8 cellular contexts compared by ENCODE assay signal in genomic region chr1:59926381-59927243, GRCh38. TPM values are rescaled to one million over a fixed set of nuclear protein-coding genes. Genes with fewer than 3 reads are reported as not detected.
DNase-seq lines count a peak whose midpoint lies in the region; ATAC-seq and TF ChIP-seq lines count a peak whose summit lies in the region.

TSS of gene CYP2J2 (minus strand) at chr1:59926773. CDS start at chr1:59926746, 27 bp downstream.

- peaks cover 53% of the 10 kb centered on the region for H3K27me3 ChIP-seq in neutrophil
- H3K27me3 ChIP-seq in tibial nerve: peaks cover 0 to 9% of the 10 kb centered on the region in 2 donors
- H3K27me3 ChIP-seq in Karpas-422 (ENCODE audit: low read length): no peaks in the 10 kb centered on the region

- TF ChIP-seq POLR2A in GM18505 (IDR thresholded peaks at IDR 0.05; ENCODE audit: borderline replicate concordance, extremely low read depth, insufficient read depth, insufficient read length) (no peak), tibial nerve (IDR thresholded peaks at IDR 0.05) (peak in 1 of 2 donors; percentile 71)

- H3K4me3 ChIP-seq in neutrophil (ENCODE audit: low read depth in 1 of 2, low read length in 1 of 2) (peak within 1 kb of the TSS; percentile 8 to 47), tibial nerve (peak within 1 kb of the TSS; percentile 33 to 58 (median 46)), Karpas-422 (ENCODE audit: low read length) (no peak within 1 kb of the TSS)

- DNase-seq in NCI-H748 treated with DMSO at 0.1 percent for 48 hours (lab: John Stamatoyannopoulos, UW) (peak; percentile 64), globus pallidus (ENCODE audit: low spot score) (peak; percentile 87), tibial nerve (ENCODE audit: low spot score in 2 of 2) (peak in 1 of 2 donors; percentile 25), Karpas-422 (no peak)

- H3K36me3 Mint-ChIP-seq in activated T-helper 17 cell treated with anti-CD3 and anti-CD28 coated beads, Interleukin-2, amount 50 U/mL, for 72 hours (ENCODE audit: low read depth): no peaks in the 10 kb centered on the region

- peaks cover 5% of the 10 kb centered on the region for H3K4me1 Mint-ChIP-seq in activated T-helper 17 cell treated with anti-CD3 and anti-CD28 coated beads, Interleukin-2, amount 50 U/mL, for 72 hours

- H3K27ac ChIP-seq in neutrophil (no peak within 1 kb of the TSS), tibial nerve (peak within 1 kb of the TSS; percentile 48 to 82 (median 61)), Karpas-422 (ENCODE audit: low read length) (no peak within 1 kb of the TSS)

- TF ChIP-seq CTCF in neutrophil (IDR thresholded peaks at IDR 0.05): no peak
- no peak for TF ChIP-seq CTCF in tibial nerve (IDR thresholded peaks at IDR 0.05)

- peaks cover 27% of the 10 kb centered on the region for H3K27me3 Mint-ChIP-seq in activated T-helper 17 cell treated with anti-CD3 and anti-CD28 coated beads, Interleukin-2, amount 50 U/mL, for 72 hours

- H3K9me3 ChIP-seq in neutrophil: no peaks in the 10 kb centered on the region
- H3K9me3 ChIP-seq in tibial nerve: peaks cover 0 to 14% (median 4%) of the 10 kb centered on the region in 4 donors
- H3K9me3 ChIP-seq in Karpas-422 (ENCODE audit: low read length): no peaks in the 10 kb centered on the region

- H3K9me3 Mint-ChIP-seq in activated T-helper 17 cell treated with anti-CD3 and anti-CD28 coated beads, Interleukin-2, amount 50 U/mL, for 72 hours: no peaks in the 10 kb centered on the region

- H3K4me2 ChIP-seq in Karpas-422 (ENCODE audit: low read depth, low read length, poor library complexity, severe bottlenecking): no peak within 1 kb of the TSS

- peak; percentile 79 for ATAC-seq in GM18505 (IDR thresholded peaks at IDR 0.05; ENCODE audit: unreplicated experiment)
- ATAC-seq in HG02970 (IDR thresholded peaks at IDR 0.05; ENCODE audit: low FRiP score, unreplicated experiment): peak; percentile 64
- ATAC-seq in activated T-helper 17 cell treated with anti-CD3 and anti-CD28 coated beads, Interleukin-2, amount 50 U/mL, for 72 hours (replicated peaks): peak; percentile 97

- peak within 1 kb of the TSS; percentile 67 for H3K4me3 Mint-ChIP-seq in activated T-helper 17 cell treated with anti-CD3 and anti-CD28 coated beads, Interleukin-2, amount 50 U/mL, for 72 hours

- 4 to 8% methylated on average over 18 to 31 of the region's 43 CpGs for WGBS in tibial nerve, 2 donors

- no peak within 1 kb of the TSS for H2AFZ ChIP-seq in Karpas-422 (ENCODE audit: low read length)

- H3K4me1 ChIP-seq in neutrophil (ENCODE audit: control insufficient read depth in 1 of 2, insufficient read depth in 1 of 2, low read depth in 1 of 2, low read length in 1 of 2) (peaks cover 0 to 6% of the 10 kb centered on the region in 2 experiments), tibial nerve (peaks cover 0 to 9% (median 0%) of the 10 kb centered on the region in 4 donors), Karpas-422 (ENCODE audit: low read length) (no peaks in the 10 kb centered on the region)

- no peaks in the 10 kb centered on the region for H3K36me3 ChIP-seq in neutrophil
- no peaks in the 10 kb centered on the region for H3K36me3 ChIP-seq in tibial nerve
- H3K36me3 ChIP-seq in Karpas-422 (ENCODE audit: insufficient read depth, low read length): no peaks in the 10 kb centered on the region

- no peaks in the 10 kb centered on the region for H4K20me1 ChIP-seq in Karpas-422 (ENCODE audit: insufficient read depth, low read depth, low read length)

- H3K79me2 ChIP-seq in Karpas-422 (ENCODE audit: low read length): no peaks in the 10 kb centered on the region

- H3K9me2 ChIP-seq in Karpas-422 (replicated peaks; ENCODE audit: insufficient read depth, low read length): no peaks in the 10 kb centered on the region

- TF ChIP-seq EP300 in tibial nerve (IDR thresholded peaks at IDR 0.05): peak in 1 of 2 donors; percentile 72

- H3K27ac Mint-ChIP-seq in activated T-helper 17 cell treated with anti-CD3 and anti-CD28 coated beads, Interleukin-2, amount 50 U/mL, for 72 hours: peak within 1 kb of the TSS; percentile 5

- no peak within 1 kb of the TSS for H3K9ac ChIP-seq in Karpas-422 (ENCODE audit: low read length)

RNA-seq across cellular contexts. Expression of gene CYP2J2, which starts in this region (rescaled TPM):
- 1 to 10 TPM in 1 of 2 donors, under 1 TPM in 1; 0.87 to 1.6 TPM for total RNA-seq in activated T-helper 17 cell treated with anti-CD3 and anti-CD28 coated beads, Interleukin-2, amount 50 U/mL, for 72 hours
- 10 to 100 TPM; 10.8 to 17.8 (median 13.5) TPM for total RNA-seq in tibial nerve
- not detected in 2 replicates for total RNA-seq in Karpas-422 (2014; rRNA removed; shearing (Covaris generic); ENCODE audit: low replicate concordance)

Comparison
In these comparisons a context has a peak if more than half of its experiments do, and no peak if none do; other contexts are left out.
1. RNA of gene CYP2J2 (total RNA-seq): 10.8 to 17.8 TPM in tibial nerve; 0.87 to 1.6 TPM in activated T-helper 17 cell treated with anti-CD3 and anti-CD28 coated beads, Interleukin-2, amount 50 U/mL, for 72 hours and not detected in Karpas-422; every median in the first group is over 4 times any median in the second.
2. H3K27ac ChIP-seq: peak in tibial nerve (4 of 4); none in neutrophil (single experiment) and Karpas-422 (single experiment).
3. Peak in every context shown above with its lines, with median percentiles within 50 percentile points of each other: ATAC-seq.